Comparison of ENCODE assay signal across 1 cellular context in the genomic region with DNA sequence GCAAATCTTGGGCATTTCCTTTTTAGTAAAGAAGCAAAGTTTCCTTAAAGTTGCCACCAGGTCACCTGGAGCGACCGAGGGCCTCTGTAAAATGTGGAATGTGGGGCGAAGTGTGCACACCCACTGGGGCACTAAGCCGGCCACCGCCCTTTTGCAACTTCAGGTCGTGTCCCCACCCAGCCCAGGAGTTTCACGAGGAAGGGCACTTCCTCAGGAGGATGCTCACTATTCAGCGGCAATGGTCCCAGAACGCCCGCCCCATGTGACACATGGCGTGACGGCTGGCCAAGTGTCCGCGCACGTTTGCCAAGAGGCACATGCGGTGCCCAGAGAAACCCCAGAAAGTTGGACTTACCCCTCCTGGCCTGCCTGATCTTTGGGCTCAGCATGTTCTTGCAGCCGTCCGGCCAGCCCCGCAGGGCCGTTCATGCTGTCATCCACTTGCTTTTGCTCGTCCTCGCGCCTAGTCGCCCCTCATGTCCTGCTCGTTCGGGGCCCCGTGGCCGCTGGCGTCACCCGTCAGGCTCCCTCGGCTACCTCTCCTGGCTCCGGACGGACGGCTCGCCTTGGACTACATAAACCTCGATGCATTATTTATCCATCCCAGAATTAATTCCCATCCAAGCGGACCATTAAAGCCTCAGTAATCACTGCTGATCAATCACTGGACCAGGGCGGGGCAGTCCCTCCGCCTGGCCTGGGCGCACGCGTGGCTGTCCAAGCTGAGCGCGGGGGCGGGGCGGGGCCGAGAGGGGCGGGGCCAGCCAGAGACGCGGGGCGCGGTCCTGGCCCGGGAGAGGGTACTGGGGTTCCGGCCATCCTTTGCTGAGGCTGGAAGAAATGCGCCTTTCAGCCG.
TF ChIP-seq lines count a peak whose summit lies in the region.

A gene with protein sequence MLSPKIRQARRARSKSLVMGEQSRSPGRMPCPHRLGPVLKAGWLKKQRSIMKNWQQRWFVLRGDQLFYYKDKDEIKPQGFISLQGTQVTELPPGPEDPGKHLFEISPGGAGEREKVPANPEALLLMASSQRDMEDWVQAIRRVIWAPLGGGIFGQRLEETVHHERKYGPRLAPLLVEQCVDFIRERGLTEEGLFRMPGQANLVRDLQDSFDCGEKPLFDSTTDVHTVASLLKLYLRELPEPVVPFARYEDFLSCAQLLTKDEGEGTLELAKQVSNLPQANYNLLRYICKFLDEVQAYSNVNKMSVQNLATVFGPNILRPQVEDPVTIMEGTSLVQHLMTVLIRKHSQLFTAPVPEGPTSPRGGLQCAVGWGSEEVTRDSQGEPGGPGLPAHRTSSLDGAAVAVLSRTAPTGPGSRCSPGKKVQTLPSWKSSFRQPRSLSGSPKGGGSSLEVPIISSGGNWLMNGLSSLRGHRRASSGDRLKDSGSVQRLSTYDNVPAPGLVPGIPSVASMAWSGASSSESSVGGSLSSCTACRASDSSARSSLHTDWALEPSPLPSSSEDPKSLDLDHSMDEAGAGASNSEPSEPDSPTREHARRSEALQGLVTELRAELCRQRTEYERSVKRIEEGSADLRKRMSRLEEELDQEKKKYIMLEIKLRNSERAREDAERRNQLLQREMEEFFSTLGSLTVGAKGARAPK (minus strand): TSS at position 666 of the 856 bp plus-strand sequence. CDS start 277 bp downstream, at position 389.

TF ChIP-seq in HEK293, 187 proteins besides CTCF, POLR2A, EP300 and RAD21:
- TF ChIP-seq ZEB2 (tag by site-specific recombination; IDR thresholded peaks at IDR 0.05) (no peak), ZNF785 (tag by site-specific recombination; IDR thresholded peaks at IDR 0.05) (no peak), ZXDB (tag by site-specific recombination; IDR thresholded peaks at IDR 0.05) (peak; percentile 26; the same call in 1 of the 2 replicates), KLF9 (tag by site-specific recombination; IDR thresholded peaks at IDR 0.05; ENCODE audit: low read depth) (peak; percentile 73), GFI1B (tag by site-specific recombination; IDR thresholded peaks at IDR 0.05) (0 out of 2 replicates have a peak, but pooled peaks have one; percentile 31), ZBTB20 (tag by site-specific recombination; IDR thresholded peaks at IDR 0.05) (peak; percentile 82), ZNF626 (tag by site-specific recombination; IDR thresholded peaks at IDR 0.05) (no peak), ZNF501 (tag by site-specific recombination; IDR thresholded peaks at IDR 0.05) (no peak), KLF1 (tag by site-specific recombination; IDR thresholded peaks at IDR 0.05) (peak; percentile 26; the same call in 1 of the 2 replicates), SP2 (tag by site-specific recombination; IDR thresholded peaks at IDR 0.05) (peak; percentile 10; the same call in 1 of the 2 replicates), ZNF335 (tag by site-specific recombination; conservative IDR thresholded peaks at IDR 0.05) (peak; percentile 88), ZNF354C (tag by site-specific recombination; IDR thresholded peaks at IDR 0.05; ENCODE audit: borderline replicate concordance, low read depth) (no peak), YY2 (tag by site-specific recombination; IDR thresholded peaks at IDR 0.05) (no peak)
- TF ChIP-seq, protein P1, sequence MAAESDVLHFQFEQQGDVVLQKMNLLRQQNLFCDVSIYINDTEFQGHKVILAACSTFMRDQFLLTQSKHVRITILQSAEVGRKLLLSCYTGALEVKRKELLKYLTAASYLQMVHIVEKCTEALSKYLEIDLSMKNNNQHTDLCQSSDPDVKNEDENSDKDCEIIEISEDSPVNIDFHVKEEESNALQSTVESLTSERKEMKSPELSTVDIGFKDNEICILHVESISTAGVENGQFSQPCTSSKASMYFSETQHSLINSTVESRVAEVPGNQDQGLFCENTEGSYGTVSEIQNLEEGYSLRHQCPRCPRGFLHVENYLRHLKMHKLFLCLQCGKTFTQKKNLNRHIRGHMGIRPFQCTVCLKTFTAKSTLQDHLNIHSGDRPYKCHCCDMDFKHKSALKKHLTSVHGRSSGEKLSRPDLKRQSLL (tag by site-specific recombination; IDR thresholded peaks at IDR 0.05) = no peak
- TF ChIP-seq, protein P2, sequence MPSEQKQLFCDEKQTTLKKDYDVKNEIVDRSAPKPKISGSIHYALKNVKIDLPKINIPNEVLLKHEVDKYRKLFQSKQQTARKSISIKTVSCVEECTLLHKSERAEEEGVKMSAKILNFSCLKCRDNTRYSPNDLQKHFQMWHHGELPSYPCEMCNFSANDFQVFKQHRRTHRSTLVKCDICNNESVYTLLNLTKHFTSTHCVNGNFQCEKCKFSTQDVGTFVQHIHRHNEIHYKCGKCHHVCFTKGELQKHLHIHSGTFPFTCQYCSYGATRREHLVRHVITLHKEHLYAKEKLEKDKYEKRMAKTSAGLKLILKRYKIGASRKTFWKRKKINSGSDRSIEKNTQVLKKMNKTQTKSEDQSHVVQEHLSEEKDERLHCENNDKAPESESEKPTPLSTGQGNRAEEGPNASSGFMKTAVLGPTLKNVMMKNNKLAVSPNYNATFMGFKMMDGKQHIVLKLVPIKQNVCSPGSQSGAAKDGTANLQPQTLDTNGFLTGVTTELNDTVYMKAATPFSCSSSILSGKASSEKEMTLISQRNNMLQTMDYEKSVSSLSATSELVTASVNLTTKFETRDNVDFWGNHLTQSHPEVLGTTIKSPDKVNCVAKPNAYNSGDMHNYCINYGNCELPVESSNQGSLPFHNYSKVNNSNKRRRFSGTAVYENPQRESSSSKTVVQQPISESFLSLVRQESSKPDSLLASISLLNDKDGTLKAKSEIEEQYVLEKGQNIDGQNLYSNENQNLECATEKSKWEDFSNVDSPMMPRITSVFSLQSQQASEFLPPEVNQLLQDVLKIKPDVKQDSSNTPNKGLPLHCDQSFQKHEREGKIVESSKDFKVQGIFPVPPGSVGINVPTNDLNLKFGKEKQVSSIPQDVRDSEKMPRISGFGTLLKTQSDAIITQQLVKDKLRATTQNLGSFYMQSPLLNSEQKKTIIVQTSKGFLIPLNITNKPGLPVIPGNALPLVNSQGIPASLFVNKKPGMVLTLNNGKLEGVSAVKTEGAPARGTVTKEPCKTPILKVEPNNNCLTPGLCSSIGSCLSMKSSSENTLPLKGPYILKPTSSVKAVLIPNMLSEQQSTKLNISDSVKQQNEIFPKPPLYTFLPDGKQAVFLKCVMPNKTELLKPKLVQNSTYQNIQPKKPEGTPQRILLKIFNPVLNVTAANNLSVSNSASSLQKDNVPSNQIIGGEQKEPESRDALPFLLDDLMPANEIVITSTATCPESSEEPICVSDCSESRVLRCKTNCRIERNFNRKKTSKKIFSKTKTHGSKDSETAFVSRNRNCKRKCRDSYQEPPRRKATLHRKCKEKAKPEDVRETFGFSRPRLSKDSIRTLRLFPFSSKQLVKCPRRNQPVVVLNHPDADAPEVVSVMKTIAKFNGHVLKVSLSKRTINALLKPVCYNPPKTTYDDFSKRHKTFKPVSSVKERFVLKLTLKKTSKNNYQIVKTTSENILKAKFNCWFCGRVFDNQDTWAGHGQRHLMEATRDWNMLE (tag by site-specific recombination; conservative IDR thresholded peaks at IDR 0.05; ENCODE audit: low read depth) = no peak
- TF ChIP-seq, protein P3, sequence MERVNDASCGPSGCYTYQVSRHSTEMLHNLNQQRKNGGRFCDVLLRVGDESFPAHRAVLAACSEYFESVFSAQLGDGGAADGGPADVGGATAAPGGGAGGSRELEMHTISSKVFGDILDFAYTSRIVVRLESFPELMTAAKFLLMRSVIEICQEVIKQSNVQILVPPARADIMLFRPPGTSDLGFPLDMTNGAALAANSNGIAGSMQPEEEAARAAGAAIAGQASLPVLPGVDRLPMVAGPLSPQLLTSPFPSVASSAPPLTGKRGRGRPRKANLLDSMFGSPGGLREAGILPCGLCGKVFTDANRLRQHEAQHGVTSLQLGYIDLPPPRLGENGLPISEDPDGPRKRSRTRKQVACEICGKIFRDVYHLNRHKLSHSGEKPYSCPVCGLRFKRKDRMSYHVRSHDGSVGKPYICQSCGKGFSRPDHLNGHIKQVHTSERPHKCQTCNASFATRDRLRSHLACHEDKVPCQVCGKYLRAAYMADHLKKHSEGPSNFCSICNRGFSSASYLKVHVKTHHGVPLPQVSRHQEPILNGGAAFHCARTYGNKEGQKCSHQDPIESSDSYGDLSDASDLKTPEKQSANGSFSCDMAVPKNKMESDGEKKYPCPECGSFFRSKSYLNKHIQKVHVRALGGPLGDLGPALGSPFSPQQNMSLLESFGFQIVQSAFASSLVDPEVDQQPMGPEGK (tag by site-specific recombination; IDR thresholded peaks at IDR 0.05) = peak; percentile 32; the same call in 1 of the 2 replicates
- TF ChIP-seq, protein P4, sequence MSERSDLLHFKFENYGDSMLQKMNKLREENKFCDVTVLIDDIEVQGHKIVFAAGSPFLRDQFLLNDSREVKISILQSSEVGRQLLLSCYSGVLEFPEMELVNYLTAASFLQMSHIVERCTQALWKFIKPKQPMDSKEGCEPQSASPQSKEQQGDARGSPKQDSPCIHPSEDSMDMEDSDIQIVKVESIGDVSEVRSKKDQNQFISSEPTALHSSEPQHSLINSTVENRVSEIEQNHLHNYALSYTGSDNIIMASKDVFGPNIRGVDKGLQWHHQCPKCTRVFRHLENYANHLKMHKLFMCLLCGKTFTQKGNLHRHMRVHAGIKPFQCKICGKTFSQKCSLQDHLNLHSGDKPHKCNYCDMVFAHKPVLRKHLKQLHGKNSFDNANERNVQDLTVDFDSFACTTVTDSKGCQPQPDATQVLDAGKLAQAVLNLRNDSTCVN (tag by site-specific recombination; optimal IDR thresholded peaks at IDR 0.05) = peak; percentile 73
- TF ChIP-seq, protein P5, sequence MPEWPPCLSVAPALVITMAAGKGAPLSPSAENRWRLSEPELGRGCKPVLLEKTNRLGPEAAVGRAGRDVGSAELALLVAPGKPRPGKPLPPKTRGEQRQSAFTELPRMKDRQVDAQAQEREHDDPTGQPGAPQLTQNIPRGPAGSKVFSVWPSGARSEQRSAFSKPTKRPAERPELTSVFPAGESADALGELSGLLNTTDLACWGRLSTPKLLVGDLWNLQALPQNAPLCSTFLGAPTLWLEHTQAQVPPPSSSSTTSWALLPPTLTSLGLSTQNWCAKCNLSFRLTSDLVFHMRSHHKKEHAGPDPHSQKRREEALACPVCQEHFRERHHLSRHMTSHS (tag by site-specific recombination; IDR thresholded peaks at IDR 0.05) = no peak
